In the genomic region with DNA sequence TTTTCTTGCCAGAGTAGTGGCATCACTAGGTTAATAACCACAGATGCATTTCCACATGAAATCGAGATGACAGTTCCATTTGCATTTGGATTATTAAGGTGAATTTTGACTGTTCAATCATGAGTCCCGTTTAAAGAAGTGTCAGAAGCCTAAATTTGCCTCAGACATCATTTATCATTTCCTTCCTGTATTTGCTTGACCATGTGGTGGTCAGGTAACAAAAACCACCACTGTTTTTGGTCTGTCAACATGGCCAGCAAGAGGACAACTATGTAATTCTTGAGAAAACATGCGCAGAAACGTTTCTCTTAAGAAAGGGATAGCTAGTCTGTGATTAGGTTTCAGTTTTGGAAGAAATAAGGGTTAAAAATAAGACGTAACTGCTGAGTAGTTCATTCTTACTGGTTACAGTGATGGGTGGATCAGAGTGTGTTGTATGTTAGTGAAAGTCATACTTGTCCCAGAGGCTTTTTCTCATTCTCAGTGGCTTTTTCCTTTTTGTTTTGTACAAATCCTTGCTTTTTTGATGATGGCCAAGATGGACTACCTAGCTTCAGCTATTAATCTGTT, we compare ENCODE assay signal across 11 cellular contexts.
DNase-seq lines count a peak whose midpoint lies in the region; ATAC-seq and TF ChIP-seq lines count a peak whose summit lies in the region.
"Had no signal": no experiment of that assay in that cellular context is flagged by ENCODE, and none has a peak within 500 bp of the region (broad histone marks: within the 10 kb centered on the region; RNA-seq: fewer than 3 reads in every experiment).

No MANE protein-coding gene starts in this region.

- H3K36me3 ChIP-seq in neutrophil = peaks cover 71% of the 10 kb centered on the region

- peaks cover 50% of the 10 kb centered on the region in 2 experiments for H3K4me1 ChIP-seq in neutrophil (ENCODE audit: control insufficient read depth in 1 of 2, insufficient read depth in 1 of 2, low read depth in 1 of 2, low read length in 1 of 2)

- peak overlapping the region; percentile 100 for H3K27ac Mint-ChIP-seq in CD4-positive, alpha-beta T cell

- H3K4me3 ChIP-seq in neutrophil (ENCODE audit: low read depth in 1 of 2, low read length in 1 of 2) = no peak overlapping the region

- no peak for ATAC-seq in CD4-positive, alpha-beta T cell (ENCODE audit: poor library complexity)
- ATAC-seq in HG02885 (IDR thresholded peaks at IDR 0.05; ENCODE audit: poor library complexity, unreplicated experiment) (peak; percentile 37), SK-N-SH treated with all-trans-retinoic acid at 6 μM for 48 hours (no peak), GM18520 (IDR thresholded peaks at IDR 0.05; ENCODE audit: unreplicated experiment) (no peak)

- peak overlapping the region; percentile 87 for H3K4me3 Mint-ChIP-seq in CD4-positive, alpha-beta T cell

- H3K9me3 ChIP-seq in CD4-positive, alpha-beta T cell (ENCODE audit: control insufficient read depth, low read length) = no peaks in the 10 kb centered on the region
- H3K9me3 ChIP-seq in neutrophil = no peaks in the 10 kb centered on the region
- H3K9me3 ChIP-seq: adrenal gland had no signal

- no peaks in the 10 kb centered on the region for H3K9me3 Mint-ChIP-seq in CD4-positive, alpha-beta T cell

- CTCF ChIA-PET in CD4-positive, alpha-beta T cell (lab: Charles Lee) = no interaction called here

- POLR2A ChIA-PET in CD4-positive, alpha-beta T cell (lab: Charles Lee) = interaction anchor here (0.7 to 2.1 kb wide), 4 partner anchors 33 to 255 kb away, joined by 3 to 7 read pairs (median 4); no protein-coding TSS in a partner anchor

- no peak for DNase-seq in CD4-positive, alpha-beta T cell
- DNase-seq in central memory CD4-positive, alpha-beta T cell = peak; percentile 15
- DNase-seq in NCI-H2029 treated with DMSO at 0.1 percent for 48 hours (lab: John Stamatoyannopoulos, UW) = no peak
- no peak for DNase-seq in pons (ENCODE audit: low spot score)
- DNase-seq: kidney, RPMI8226 had no signal

- no peaks in the 10 kb centered on the region for H3K27me3 Mint-ChIP-seq in CD4-positive, alpha-beta T cell

- no peaks in the 10 kb centered on the region for H3K27me3 ChIP-seq in CD4-positive, alpha-beta T cell (ENCODE audit: control insufficient read depth, insufficient read depth, low read length)
- H3K27me3 ChIP-seq in neutrophil = no peaks in the 10 kb centered on the region
- H3K27me3 ChIP-seq: adrenal gland had no signal

- intact Hi-C loops in CD4-positive, alpha-beta T cell (cut with DNase I, micrococcal nuclease) = loop anchor here in 1 of 2 experiments (5.0 kb wide), 1 partner anchor 67 kb away; no protein-coding TSS in a partner anchor

- no peak for TF ChIP-seq CTCF in CD4-positive, alpha-beta T cell (IDR thresholded peaks at IDR 0.05)
- TF ChIP-seq CTCF in neutrophil (IDR thresholded peaks at IDR 0.05) = no peak

- H3K27ac ChIP-seq in CD4-positive, alpha-beta T cell (ENCODE audit: low read depth, low read length) = no peak overlapping the region
- H3K27ac ChIP-seq in neutrophil = peak overlapping the region; percentile 75

- H3K36me3 Mint-ChIP-seq in CD4-positive, alpha-beta T cell (ENCODE audit: low read depth) = peaks cover 95% of the 10 kb centered on the region

- H3K4me1 Mint-ChIP-seq in CD4-positive, alpha-beta T cell (ENCODE audit: low read depth) = peaks cover 78% of the 10 kb centered on the region

TF ChIP-seq in SK-N-SH treated with all-trans-retinoic acid at 6 μM for 48 hours, 23 proteins besides CTCF, POLR2A, EP300 and RAD21:
- TF ChIP-seq ISL1 (CRISPR knock-in tag; IDR thresholded peaks at IDR 0.05) (no peak), ZNF565 (CRISPR knock-in tag; conservative IDR thresholded peaks at IDR 0.05; ENCODE audit: low read depth) (no peak)
- TF ChIP-seq, protein P1, sequence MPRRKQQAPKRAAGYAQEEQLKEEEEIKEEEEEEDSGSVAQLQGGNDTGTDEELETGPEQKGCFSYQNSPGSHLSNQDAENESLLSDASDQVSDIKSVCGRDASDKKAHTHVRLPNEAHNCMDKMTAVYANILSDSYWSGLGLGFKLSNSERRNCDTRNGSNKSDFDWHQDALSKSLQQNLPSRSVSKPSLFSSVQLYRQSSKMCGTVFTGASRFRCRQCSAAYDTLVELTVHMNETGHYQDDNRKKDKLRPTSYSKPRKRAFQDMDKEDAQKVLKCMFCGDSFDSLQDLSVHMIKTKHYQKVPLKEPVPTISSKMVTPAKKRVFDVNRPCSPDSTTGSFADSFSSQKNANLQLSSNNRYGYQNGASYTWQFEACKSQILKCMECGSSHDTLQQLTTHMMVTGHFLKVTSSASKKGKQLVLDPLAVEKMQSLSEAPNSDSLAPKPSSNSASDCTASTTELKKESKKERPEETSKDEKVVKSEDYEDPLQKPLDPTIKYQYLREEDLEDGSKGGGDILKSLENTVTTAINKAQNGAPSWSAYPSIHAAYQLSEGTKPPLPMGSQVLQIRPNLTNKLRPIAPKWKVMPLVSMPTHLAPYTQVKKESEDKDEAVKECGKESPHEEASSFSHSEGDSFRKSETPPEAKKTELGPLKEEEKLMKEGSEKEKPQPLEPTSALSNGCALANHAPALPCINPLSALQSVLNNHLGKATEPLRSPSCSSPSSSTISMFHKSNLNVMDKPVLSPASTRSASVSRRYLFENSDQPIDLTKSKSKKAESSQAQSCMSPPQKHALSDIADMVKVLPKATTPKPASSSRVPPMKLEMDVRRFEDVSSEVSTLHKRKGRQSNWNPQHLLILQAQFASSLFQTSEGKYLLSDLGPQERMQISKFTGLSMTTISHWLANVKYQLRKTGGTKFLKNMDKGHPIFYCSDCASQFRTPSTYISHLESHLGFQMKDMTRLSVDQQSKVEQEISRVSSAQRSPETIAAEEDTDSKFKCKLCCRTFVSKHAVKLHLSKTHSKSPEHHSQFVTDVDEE (CRISPR knock-in tag; IDR thresholded peaks at IDR 0.05) = no peak
